Comparison of ENCODE assay signal across 1 cellular context in genomic region chr2:37619230-37619956, GRCh38.
TF ChIP-seq lines count a peak whose summit lies in the region.

No MANE protein-coding gene starts in this region.

TF ChIP-seq in GM12878, 131 proteins besides CTCF, POLR2A, EP300 and RAD21:
- no peak for TF ChIP-seq SMARCA5 (IDR thresholded peaks at IDR 0.05)
- TF ChIP-seq KAT2A (conservative IDR thresholded peaks at IDR 0.05; ENCODE audit: control insufficient read depth, low read depth, low read length) = no peak
- TF ChIP-seq RAD51 (IDR thresholded peaks at IDR 0.05) = peak; percentile 87
- no peak for TF ChIP-seq ESRRA (IDR thresholded peaks at IDR 0.05; ENCODE audit: low read length)
- TF ChIP-seq IKZF1 (conservative IDR thresholded peaks at IDR 0.05) = no peak
- TF ChIP-seq EGR1 (IDR thresholded peaks at IDR 0.05; ENCODE audit: borderline replicate concordance in 1 of 2, low read depth in 2 of 2, low read length in 2 of 2) = no peak
- no peak for TF ChIP-seq HCFC1 (IDR thresholded peaks at IDR 0.05; ENCODE audit: low read length)
- no peak for TF ChIP-seq SMAD5 (IDR thresholded peaks at IDR 0.05; ENCODE audit: low read depth)
- TF ChIP-seq ZSCAN29 (IDR thresholded peaks at IDR 0.05) = no peak
- no peak for TF ChIP-seq CHD2 (IDR thresholded peaks at IDR 0.05; ENCODE audit: borderline replicate concordance, low read depth, low read length)
- no peak for TF ChIP-seq RELB (IDR thresholded peaks at IDR 0.05; ENCODE audit: low read depth)
- no peak for TF ChIP-seq BRCA1 (IDR thresholded peaks at IDR 0.05; ENCODE audit: low read depth, low read length)
- no peak for TF ChIP-seq ZZZ3 (IDR thresholded peaks at IDR 0.05; ENCODE audit: control insufficient read depth, insufficient read length, low read depth)
- no peak for TF ChIP-seq ASH2L (IDR thresholded peaks at IDR 0.05; ENCODE audit: borderline replicate concordance, low read depth)
- TF ChIP-seq NFXL1 (IDR thresholded peaks at IDR 0.05; ENCODE audit: borderline replicate concordance) = no peak
- no peak for TF ChIP-seq TCF3 (IDR thresholded peaks at IDR 0.05; ENCODE audit: borderline replicate concordance, insufficient read depth, low read depth, low read length)
- no peak for TF ChIP-seq PAX8 (IDR thresholded peaks at IDR 0.05)
- no peak for TF ChIP-seq HDAC2 (IDR thresholded peaks at IDR 0.05)
- no peak for TF ChIP-seq BCLAF1 (IDR thresholded peaks at IDR 0.05)
- TF ChIP-seq TARDBP (IDR thresholded peaks at IDR 0.05; ENCODE audit: borderline replicate concordance) = no peak
- no peak for TF ChIP-seq NFYA (IDR thresholded peaks at IDR 0.05; ENCODE audit: borderline replicate concordance, low read depth, low read length)
- no peak for TF ChIP-seq BACH1 (IDR thresholded peaks at IDR 0.05; ENCODE audit: borderline replicate concordance)
- TF ChIP-seq ZBED1 (IDR thresholded peaks at IDR 0.05; ENCODE audit: borderline replicate concordance) = no peak
- no peak for TF ChIP-seq CEBPB (IDR thresholded peaks at IDR 0.05; ENCODE audit: borderline replicate concordance in 1 of 2, low read depth in 2 of 2, low read length in 2 of 2)
- peak; percentile 19; the same call in 1 of the 2 replicates for TF ChIP-seq POLR2AphosphoS5 (IDR thresholded peaks at IDR 0.05; ENCODE audit: low read length)
- no peak for TF ChIP-seq ETV6 (conservative IDR thresholded peaks at IDR 0.05 in 1 of 2, IDR thresholded peaks at IDR 0.05 in 1 of 2; ENCODE audit: borderline replicate concordance in 1 of 2, low read depth in 1 of 2)
- no peak for TF ChIP-seq REST (IDR thresholded peaks at IDR 0.05; ENCODE audit: low read depth, low read length)
- no peak for TF ChIP-seq PKNOX1 (IDR thresholded peaks at IDR 0.05)
- no peak for TF ChIP-seq CREM (IDR thresholded peaks at IDR 0.05; ENCODE audit: low read depth)
- no peak for TF ChIP-seq STAT1 (conservative IDR thresholded peaks at IDR 0.05)
- TF ChIP-seq NR2C1 (IDR thresholded peaks at IDR 0.05) = no peak
- TF ChIP-seq BHLHE40 (IDR thresholded peaks at IDR 0.05; ENCODE audit: borderline replicate concordance in 1 of 2, low read depth in 2 of 2, low read length in 1 of 2) = peak in 1 of 2 experiments; percentile 13; a peak in 1 of 4 replicates
- 0 out of 2 replicates have a peak, but pooled peaks have one; percentile 2 for TF ChIP-seq ZNF687 (IDR thresholded peaks at IDR 0.05)
